Comparison of ENCODE assay signal across 9 cellular contexts in the genomic region with DNA sequence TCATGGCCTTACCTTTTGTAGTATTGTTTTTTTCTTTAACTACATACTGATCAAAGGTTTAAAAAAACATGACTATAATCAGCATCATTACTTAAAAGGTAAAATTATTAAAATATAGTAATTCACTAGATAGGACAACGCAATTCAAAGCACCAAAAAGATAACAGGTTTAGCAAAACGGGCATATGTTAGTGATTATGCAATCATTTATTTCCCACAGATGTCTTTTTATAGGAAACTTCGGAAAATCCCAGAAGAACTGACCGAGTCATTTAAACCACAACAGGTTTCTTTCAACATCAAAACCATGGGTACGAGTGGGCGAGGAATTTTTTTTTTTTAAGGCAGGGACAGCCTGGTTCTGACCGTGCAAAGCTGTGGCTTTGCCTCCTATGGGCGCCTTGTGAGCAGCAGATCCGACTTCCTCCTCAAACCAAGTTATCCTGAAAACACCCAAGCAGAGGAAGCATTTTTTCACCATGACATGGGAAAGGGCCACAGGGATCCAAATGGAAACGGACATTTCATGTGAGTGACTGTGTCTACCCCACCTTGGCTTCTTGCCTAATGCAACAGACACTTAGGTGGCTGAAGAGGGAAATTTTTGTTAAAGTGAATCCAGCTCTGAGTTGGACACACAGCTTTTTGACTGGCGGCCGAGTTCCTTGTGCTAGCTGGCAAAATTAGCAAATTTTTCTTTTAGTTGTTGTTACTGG.
A peak's percentile ranks its signal among the peaks of the same experiment; 100 is the strongest.
DNase-seq lines count a peak whose midpoint lies in the region; FAIRE-seq and TF ChIP-seq lines count a peak whose summit lies in the region.
"Had no signal": no experiment of that assay in that cellular context is flagged by ENCODE, and none has a peak within 500 bp of the region (broad histone marks: within the 10 kb centered on the region; RNA-seq: fewer than 3 reads in every experiment).

No MANE protein-coding gene starts in this region.

- no peak overlapping the region for H2AFZ ChIP-seq in hepatocyte

- no peaks in the 10 kb centered on the region for H3K4me1 ChIP-seq in breast epithelium
- H3K4me1 ChIP-seq in hepatocyte (ENCODE audit: insufficient read depth), result no peaks in the 10 kb centered on the region

- H3K27me3 ChIP-seq in breast epithelium, result no peaks in the 10 kb centered on the region
- H3K27me3 ChIP-seq in hepatocyte, result no peaks in the 10 kb centered on the region

- FAIRE-seq in urothelium cell line (lab: Jason Lieb, UNC), result no peak
- FAIRE-seq: A204.1 had no signal

- no peaks in the 10 kb centered on the region for H4K20me1 ChIP-seq in hepatocyte (ENCODE audit: insufficient read depth, poor library complexity, severe bottlenecking)

- H3K36me3 ChIP-seq in breast epithelium (no peaks in the 10 kb centered on the region), hepatocyte (replicated peaks; ENCODE audit: insufficient read depth, low read depth) (no peaks in the 10 kb centered on the region)

- DNase-seq in NCI-H1092 (lab: John Stamatoyannopoulos, UW), result peak; percentile 11
- DNase-seq in NCI-H1092 treated with DMSO at 0.1 percent for 48 hours (lab: John Stamatoyannopoulos, UW), result no peak
- no peak for DNase-seq in breast epithelium (ENCODE audit: low spot score in 2 of 2)
- DNase-seq in hepatocyte (ENCODE audit: low spot score), result peak; percentile 6
- DNase-seq in urothelium cell line (ENCODE audit: low spot score), result peak; percentile 65
- DNase-seq in germinal center (ENCODE audit: low spot score), result no peak
- DNase-seq in UCSD-AML1 (lab: John Stamatoyannopoulos, UW; ENCODE audit: unreplicated experiment), result no peak
- DNase-seq in NOMO-1 treated with dmso at 0.1 percent for 144 hours (lab: John Stamatoyannopoulos, UW; ENCODE audit: unreplicated experiment), result no peak

- no peaks in the 10 kb centered on the region for H3K9me2 ChIP-seq in hepatocyte (replicated peaks; ENCODE audit: insufficient read depth)

- peak overlapping the region in 2 of 3 donors; percentile 20 to 50 for H3K4me3 ChIP-seq in breast epithelium
- H3K4me3 ChIP-seq in hepatocyte, result no peak overlapping the region

- peak overlapping the region; percentile 35 to 84 for H3K27ac ChIP-seq in breast epithelium
- H3K27ac ChIP-seq in hepatocyte, result peak overlapping the region; percentile 9

- TF ChIP-seq CTCF in breast epithelium (IDR thresholded peaks at IDR 0.05), result no peak
- no peak for TF ChIP-seq CTCF in hepatocyte (IDR thresholded peaks at IDR 0.05; ENCODE audit: poor library complexity)

- WGBS in hepatocyte (ENCODE audit: low lambda C conversion rate, missing lambda C conversion rate), result 66% methylated on average over 12 of the region's 12 CpGs

- H3K4me2 ChIP-seq in hepatocyte, result peak overlapping the region; percentile 15

- no peaks in the 10 kb centered on the region for H3K79me2 ChIP-seq in hepatocyte

- intact Hi-C loops in breast epithelium (cut with DNase I; ENCODE audit: low total_unique reads), result no loop called here

- no peak for TF ChIP-seq POLR2A in breast epithelium (IDR thresholded peaks at IDR 0.05)

- H3K9me3 ChIP-seq in breast epithelium, result no peaks in the 10 kb centered on the region
- H3K9me3 ChIP-seq in hepatocyte (ENCODE audit: low read depth), result no peaks in the 10 kb centered on the region

Comparison
In these comparisons a context has a peak if more than half of its experiments do, and no peak if none do; other contexts are left out.
1. DNase-seq: peak in NCI-H1092 (single experiment), hepatocyte (single experiment) and urothelium cell line (single experiment); none in NCI-H1092 treated with DMSO at 0.1 percent for 48 hours (single experiment), breast epithelium (0 of 2), germinal center (single experiment), UCSD-AML1 (single experiment) and NOMO-1 treated with dmso at 0.1 percent for 144 hours (single experiment).